In genomic region chr1:184483101-184483813, GRCh38 we compare ENCODE assay signal across 8 cellular contexts.
DNase-seq lines count a peak whose midpoint lies in the region; TF ChIP-seq lines count a peak whose summit lies in the region.
"Had no signal": no experiment of that assay in that cellular context is flagged by ENCODE, and none has a peak within 500 bp of the region (broad histone marks: within the 10 kb centered on the region; RNA-seq: fewer than 3 reads in every experiment).

No MANE protein-coding gene starts in this region.

- peaks cover 0 to 30% of the 10 kb centered on the region in 2 donors for H3K4me1 ChIP-seq in ascending aorta
- peaks cover 36% of the 10 kb centered on the region for H3K4me1 ChIP-seq in testis

- intact Hi-C loops in ascending aorta (cut with DNase I) (no loop called here), testis (cut with DNase I; ENCODE audit: low total_unique reads) (no loop called here)

- H3K4me3 ChIP-seq in ascending aorta (no peak overlapping the region), testis (no peak overlapping the region)

- H3K27me3 ChIP-seq in ascending aorta (no peaks in the 10 kb centered on the region), testis (no peaks in the 10 kb centered on the region)

- H3K27ac ChIP-seq in ascending aorta (peak overlapping the region; percentile 44 to 68), testis (peak overlapping the region; percentile 26 to 69)

- H3K9me3 ChIP-seq in ascending aorta (no peaks in the 10 kb centered on the region), testis (no peaks in the 10 kb centered on the region)

- 24 to 31% methylated on average over 3 of the region's 3 CpGs for WGBS in testis, 2 donors

- TF ChIP-seq CTCF in ascending aorta (IDR thresholded peaks at IDR 0.05) = peak in 1 of 3 experiments; percentile 16
- peak in 2 of 3 experiments; percentile 9 to 20 for TF ChIP-seq CTCF in testis (IDR thresholded peaks at IDR 0.05)

- H3K36me3 ChIP-seq in ascending aorta (no peaks in the 10 kb centered on the region), testis (ENCODE audit: low read depth, missing control alignments) (no peaks in the 10 kb centered on the region)

- DNase-seq in KG1 (lab: John Stamatoyannopoulos, UW) = peak; percentile 17
- DNase-seq in ascending aorta (ENCODE audit: low spot score in 2 of 2) = no peak
- peak; percentile 96 for DNase-seq in iris pigment epithelial cell (ENCODE audit: low read depth)
- peak; percentile 36 for DNase-seq in testis
- DNase-seq in DMS 273 (lab: John Stamatoyannopoulos, UW; ENCODE audit: unreplicated experiment) = no peak
- no peak for DNase-seq in NCI-H187 treated with DMSO at 0.1 percent for 48 hours (lab: John Stamatoyannopoulos, UW)
- DNase-seq in NCI-H526 treated with DMSO at 0.1 percent for 48 hours (lab: John Stamatoyannopoulos, UW) = no peak
- DNase-seq: NCI-H774 had no signal

- no peak for TF ChIP-seq POLR2A in testis (IDR thresholded peaks at IDR 0.05)

Comparison
In these comparisons a context has a peak if more than half of its experiments do, and no peak if none do; other contexts are left out.
1. DNase-seq: peak in KG1 (single experiment), iris pigment epithelial cell (single experiment) and testis (single experiment); none in ascending aorta (0 of 2), DMS 273 (single experiment), NCI-H187 treated with DMSO at 0.1 percent for 48 hours (single experiment) and NCI-H526 treated with DMSO at 0.1 percent for 48 hours (single experiment).